Comparison of ENCODE assay signal across 12 cellular contexts in genomic region chr18:79934311-79935097, GRCh38. TPM values are rescaled to one million over a fixed set of nuclear protein-coding genes. Genes with fewer than 3 reads are reported as not detected.
DNase-seq lines count a peak whose midpoint lies in the region; ATAC-seq and TF ChIP-seq lines count a peak whose summit lies in the region.
"Had no signal": no experiment of that assay in that cellular context is flagged by ENCODE, and none has a peak within 500 bp of the region (broad histone marks: within the 10 kb centered on the region; RNA-seq: fewer than 3 reads in every experiment).

No MANE protein-coding gene starts in this region.

- POLR2A ChIA-PET in WTC11 (lab: Charles Lee) = no interaction called here

- CTCF ChIA-PET in WTC11 (lab: Charles Lee) = interaction anchor here (0.9 to 1.8 kb wide), 9 partner anchors 10 to 213 kb away, joined by 3 to 8 read pairs (median 5); partner anchors contain the start of gene TXNL4A

- peaks cover 40% of the 10 kb centered on the region for H3K9me3 Mint-ChIP-seq in WTC11

- H3K27ac Mint-ChIP-seq in WTC11 = peak overlapping the region; percentile 30; the same call in 1 of the 2 replicates

- 76 to 82% methylated on average over 8 of the region's 8 CpGs for WGBS in testis, 2 donors

- TF ChIP-seq POLR2A in testis (IDR thresholded peaks at IDR 0.05) = no peak

- H3K27ac ChIP-seq in testis = no peak overlapping the region

- no peaks in the 10 kb centered on the region for H3K4me1 ChIP-seq in testis

- no peak overlapping the region for H3K4me3 Mint-ChIP-seq in WTC11
- H3K4me3 Mint-ChIP-seq: activated T-cell treated with anti-CD3 and anti-CD28 coated beads, Interleukin-2, amount 50 U/mL, for 4 hours had no signal

- no peaks in the 10 kb centered on the region for H3K27me3 ChIP-seq in testis
- no peaks in the 10 kb centered on the region for H3K27me3 ChIP-seq in MG63

- peaks cover 8% of the 10 kb centered on the region for H3K4me1 Mint-ChIP-seq in WTC11

- H3K4me3 ChIP-seq in testis (no peak overlapping the region), MG63 (no peak overlapping the region)
- H3K4me3 ChIP-seq: smooth muscle cell had no signal

- peak; percentile 57 for TF ChIP-seq CTCF in LNCAP (IDR thresholded peaks at IDR 0.05)
- TF ChIP-seq CTCF in WTC11 (IDR thresholded peaks at IDR 0.05) = no peak
- TF ChIP-seq CTCF in testis (IDR thresholded peaks at IDR 0.05) = no peak

- H3K36me3 ChIP-seq in testis (ENCODE audit: low read depth, missing control alignments) = no peaks in the 10 kb centered on the region
- peaks cover 49% of the 10 kb centered on the region for H3K36me3 ChIP-seq in MG63

- ATAC-seq in WTC11 = peak; percentile 70
- ATAC-seq in HG02610 (IDR thresholded peaks at IDR 0.05; ENCODE audit: unreplicated experiment) = no peak
- ATAC-seq: activated T-cell treated with anti-CD3 and anti-CD28 coated beads, Interleukin-2, amount 50 U/mL, for 4 hours had no signal

- no peaks in the 10 kb centered on the region for H3K9me3 ChIP-seq in testis
- peaks cover 35% of the 10 kb centered on the region for H3K9me3 ChIP-seq in MG63

- intact Hi-C loops in testis (cut with DNase I; ENCODE audit: low total_unique reads) = no loop called here

- peak; percentile 23 for DNase-seq in WTC11 (ENCODE audit: low spot score)
- DNase-seq in islet precursor cell = peak; percentile 56
- DNase-seq in testis = peak; percentile 13
- DNase-seq in C1 segment of cervical spinal cord (lab: John Stamatoyannopoulos, UW) = no peak
- DNase-seq in MG63 = no peak
- DNase-seq: activated T-cell treated with anti-CD3 and anti-CD28 coated beads, Interleukin-2, amount 50 U/mL, for 4 hours; DMS79; foreskin melanocyte; T-helper 9 cell had no signal

- H3K27me3 Mint-ChIP-seq in WTC11 (ENCODE audit: low read depth) = no peaks in the 10 kb centered on the region

- H3K36me3 Mint-ChIP-seq in WTC11 = peaks cover 29% of the 10 kb centered on the region

TF ChIP-seq in WTC11, 78 proteins besides CTCF, POLR2A, EP300 and RAD21:
- peak; percentile 25; the same call in 1 of the 2 replicates for TF ChIP-seq GABPB1 (CRISPR knock-in tag; IDR thresholded peaks at IDR 0.05)
- TF ChIP-seq ZNF138 (CRISPR knock-in tag; conservative IDR thresholded peaks at IDR 0.05) = no peak

RNA-seq across cellular contexts. Expression of gene SLC66A2, which starts 16.9 kb away (rescaled TPM):
- 15.1 to 20.9 TPM (median 18.6 TPM) in 3 replicates for total RNA-seq in WTC11 (2021)
- 100 to 1,000 TPM in 1 of 2 donors, 10 to 100 TPM in 1; 87.0 to 143 TPM for total RNA-seq in testis
- 72.5 TPM for polyA plus RNA-seq in testis (ENCODE audit: insufficient read depth, low read depth, low replicate concordance)
- total RNA-seq in MG63 (2014; rRNA removed; shearing (Covaris generic); ENCODE audit: low replicate concordance) = 24.3 and 53.1 TPM in 2 replicates

RNA-seq across cellular contexts. Expression of gene HSBP1L1, which starts 29.9 kb away (rescaled TPM):
- total RNA-seq in WTC11 (2021) (1.4 to 1.7 TPM (median 1.6 TPM) in 3 replicates), testis (1 to 10 TPM; 5.0 to 6.6 TPM)
- polyA plus RNA-seq in testis (ENCODE audit: insufficient read depth, low read depth, low replicate concordance) = 6.0 TPM
- total RNA-seq in MG63 (2014; rRNA removed; shearing (Covaris generic); ENCODE audit: low replicate concordance) = not detected in 2 replicates

RNA-seq across cellular contexts. Expression of gene TXNL4A, which starts 53.9 kb away (rescaled TPM):
- total RNA-seq in WTC11 (2021) (144 to 157 TPM (median 148 TPM) in 3 replicates), testis (10 to 100 TPM; 37.4 to 47.0 TPM)
- 158 TPM for polyA plus RNA-seq in testis (ENCODE audit: insufficient read depth, low read depth, low replicate concordance)
- total RNA-seq in MG63 (2014; rRNA removed; shearing (Covaris generic); ENCODE audit: low replicate concordance) = 69.3 and 176 TPM in 2 replicates

Comparison
In these comparisons a context has a peak if more than half of its experiments do, and no peak if none do; other contexts are left out.
1. DNase-seq: peak in WTC11 (single experiment), islet precursor cell (single experiment) and testis (single experiment); none in C1 segment of cervical spinal cord (0 of 14) and MG63 (single experiment).